Comparison of ENCODE assay signal across 8 cellular contexts in genomic region chr3:15797600-15798303, GRCh38. TPM values are rescaled to one million over a fixed set of nuclear protein-coding genes. Genes with fewer than 3 reads are reported as not detected.
A peak's percentile ranks its signal among the peaks of the same experiment; 100 is the strongest.
DNase-seq lines count a peak whose midpoint lies in the region; ATAC-seq and TF ChIP-seq lines count a peak whose summit lies in the region.

Gene ANKRD28 (minus strand): TSS chr3:15797979. CDS start chr3:15796521, 1,458 bp downstream.

- H3K27ac ChIP-seq in HUES64 (ENCODE audit: low read depth, low read length) (peak within 1 kb of the TSS; percentile 74), endodermal cell (ENCODE audit: low read depth, low read length) (peak within 1 kb of the TSS; percentile 88), thoracic aorta (peak within 1 kb of the TSS; percentile 68 to 82)

- H3K9ac ChIP-seq in HUES64 (ENCODE audit: low read depth, low read length), result peak within 1 kb of the TSS; percentile 46; the same call in 1 of the 2 replicates
- no peak within 1 kb of the TSS for H3K9ac ChIP-seq in endodermal cell (ENCODE audit: extremely low read depth, low read length, poor library complexity, severe bottlenecking)

- 32% methylated on average over 6 of the region's 6 CpGs for WGBS in HUES64
- 27 to 30% methylated on average over 2 to 6 of the region's 6 CpGs for WGBS in endodermal cell (ENCODE audit: insufficient coverage in 1 of 2, insufficient read length in 1 of 2), 2 experiments

- peaks cover 22% of the 10 kb centered on the region for H3K36me3 ChIP-seq in HUES64 (ENCODE audit: insufficient read depth, low read length)
- H3K36me3 ChIP-seq in endodermal cell (ENCODE audit: control insufficient read depth, insufficient read depth, low read length), result peaks cover 5% of the 10 kb centered on the region
- H3K36me3 ChIP-seq in thoracic aorta, result no peaks in the 10 kb centered on the region

- ATAC-seq in memory B cell (ENCODE audit: low read depth) (peak; percentile 26), thoracic aorta (ENCODE audit: insufficient number of reproducible peaks, low FRiP score, low read depth) (peak; percentile 57)

- H3K4me3 ChIP-seq in HUES64 (ENCODE audit: low read length), result peak within 1 kb of the TSS; percentile 32
- peak within 1 kb of the TSS; percentile 59 for H3K4me3 ChIP-seq in endodermal cell (ENCODE audit: low read length)
- H3K4me3 ChIP-seq in thoracic aorta, result peak within 1 kb of the TSS; percentile 64

- TF ChIP-seq CTCF in endodermal cell (conservative IDR thresholded peaks at IDR 0.05) (peak; percentile 61), thoracic aorta (IDR thresholded peaks at IDR 0.05) (peak; percentile 32)

- H3K27me3 Mint-ChIP-seq in activated T-cell treated with anti-CD3 and anti-CD28 coated beads, Interleukin-2, amount 50 U/mL, for 24 hours, result no peaks in the 10 kb centered on the region
- H3K27me3 Mint-ChIP-seq in endodermal cell (ENCODE audit: insufficient read depth) (no peaks in the 10 kb centered on the region), memory B cell (no peaks in the 10 kb centered on the region)

- H3K27ac Mint-ChIP-seq in activated T-cell treated with anti-CD3 and anti-CD28 coated beads, Interleukin-2, amount 50 U/mL, for 24 hours, result peak within 1 kb of the TSS; percentile 93
- peak within 1 kb of the TSS; percentile 91 for H3K27ac Mint-ChIP-seq in endodermal cell
- H3K27ac Mint-ChIP-seq in memory B cell, result peak within 1 kb of the TSS; percentile 93

- no peaks in the 10 kb centered on the region for H3K9me3 ChIP-seq in HUES64 (ENCODE audit: insufficient read depth, low read depth, low read length)
- no peaks in the 10 kb centered on the region for H3K9me3 ChIP-seq in endodermal cell (ENCODE audit: control insufficient read depth, low read length)
- no peaks in the 10 kb centered on the region for H3K9me3 ChIP-seq in thoracic aorta

- H3K4me3 Mint-ChIP-seq in activated T-cell treated with anti-CD3 and anti-CD28 coated beads, Interleukin-2, amount 50 U/mL, for 24 hours, result peak within 1 kb of the TSS; percentile 60
- H3K4me3 Mint-ChIP-seq in endodermal cell (peak within 1 kb of the TSS; percentile 2), memory B cell (peak within 1 kb of the TSS; percentile 37)

- intact Hi-C loops in T-helper 1 cell treated with Interleukin-12 subunit alpha and Interleukin-12 subunit beta and Interleukin-4 antibody, amounts not matched to agents 30 ng/mL and 1 ng/mL, for 36 hours (cut with micrococcal nuclease), result loop anchor here (1.0 to 5.0 kb wide), 10 partner anchors 8 to 850 kb away; partner anchors contain the start of genes BTD, CAPN7, HACL1 and NR2C2

- peaks cover 77% of the 10 kb centered on the region for H3K4me1 Mint-ChIP-seq in activated T-cell treated with anti-CD3 and anti-CD28 coated beads, Interleukin-2, amount 50 U/mL, for 24 hours (ENCODE audit: low read depth)
- peaks cover 19% of the 10 kb centered on the region for H3K4me1 Mint-ChIP-seq in endodermal cell
- H3K4me1 Mint-ChIP-seq in memory B cell, result peaks cover 25% of the 10 kb centered on the region

- no peak for DNase-seq in activated T-cell treated with anti-CD3 and anti-CD28 coated beads, Interleukin-2, amount 50 U/mL, for 24 hours
- DNase-seq in activated T-cell treated with anti-CD3 and anti-CD28 coated beads, Interleukin-2, amount 50 U/mL, for 1 hour, result no peak
- DNase-seq in endodermal cell (peak; percentile 50), memory B cell (ENCODE audit: low spot score in 2 of 2) (no peak), thoracic aorta (ENCODE audit: low spot score) (no peak), NCI-H345 (lab: John Stamatoyannopoulos, UW) (no peak)

- peaks cover 19% of the 10 kb centered on the region for H3K36me3 Mint-ChIP-seq in activated T-cell treated with anti-CD3 and anti-CD28 coated beads, Interleukin-2, amount 50 U/mL, for 24 hours (ENCODE audit: low read depth)
- H3K36me3 Mint-ChIP-seq in endodermal cell (ENCODE audit: low read depth) (peaks cover 5% of the 10 kb centered on the region), memory B cell (peaks cover 2% of the 10 kb centered on the region)

- no peaks in the 10 kb centered on the region for H3K27me3 ChIP-seq in HUES64 (ENCODE audit: insufficient read depth, low read length)
- no peaks in the 10 kb centered on the region for H3K27me3 ChIP-seq in endodermal cell (ENCODE audit: control insufficient read depth, insufficient read depth, low read length, poor library complexity, severe bottlenecking)
- H3K27me3 ChIP-seq in thoracic aorta (replicated peaks; ENCODE audit: insufficient read depth), result no peaks in the 10 kb centered on the region

- H3K4me1 ChIP-seq in HUES64 (ENCODE audit: insufficient read depth, low read length) (peaks cover 42% of the 10 kb centered on the region), endodermal cell (ENCODE audit: control insufficient read depth, insufficient read depth, low read length) (no peaks in the 10 kb centered on the region), thoracic aorta (ENCODE audit: control insufficient read depth in 1 of 2, low read depth in 2 of 2) (peaks cover 46 to 52% of the 10 kb centered on the region in 2 donors)

- peaks cover 1% of the 10 kb centered on the region for H3K9me3 Mint-ChIP-seq in activated T-cell treated with anti-CD3 and anti-CD28 coated beads, Interleukin-2, amount 50 U/mL, for 24 hours
- H3K9me3 Mint-ChIP-seq in endodermal cell (no peaks in the 10 kb centered on the region), memory B cell (no peaks in the 10 kb centered on the region)

RNA-seq across cellular contexts. Expression of gene ANKRD28, which starts in this region (rescaled TPM):
- polyA plus RNA-seq in HUES64 (2013, experiment 1 of 2), result 25.5 TPM
- 23.3 TPM for polyA plus RNA-seq in HUES64 (2013, experiment 2 of 2)
- 53.6 and 54.0 TPM in 2 replicates for total RNA-seq in T-helper 1 cell treated with Interleukin-12 subunit alpha and Interleukin-12 subunit beta and Interleukin-4 antibody, amounts not matched to agents 30 ng/mL and 1 ng/mL, for 36 hours
- total RNA-seq in endodermal cell (10 to 100 TPM; 33.4 to 37.1 TPM), thoracic aorta (10 to 100 TPM; 42.5 to 60.2 TPM)
- polyA plus RNA-seq in endodermal cell (2013, experiment 1 of 2), result 24.5 TPM
- polyA plus RNA-seq in endodermal cell (2013, experiment 2 of 2), result 18.5 TPM

Comparison
In these comparisons a context has a peak if more than half of its experiments do, and no peak if none do; other contexts are left out.
1. H3K4me3 Mint-ChIP-seq: peak in every context shown above with its lines; median percentile 60 in activated T-cell treated with anti-CD3 and anti-CD28 coated beads, Interleukin-2, amount 50 U/mL, for 24 hours; 37 in memory B cell; 2 in endodermal cell.